Comparison of ENCODE assay signal across 8 cellular contexts in the genomic region with DNA sequence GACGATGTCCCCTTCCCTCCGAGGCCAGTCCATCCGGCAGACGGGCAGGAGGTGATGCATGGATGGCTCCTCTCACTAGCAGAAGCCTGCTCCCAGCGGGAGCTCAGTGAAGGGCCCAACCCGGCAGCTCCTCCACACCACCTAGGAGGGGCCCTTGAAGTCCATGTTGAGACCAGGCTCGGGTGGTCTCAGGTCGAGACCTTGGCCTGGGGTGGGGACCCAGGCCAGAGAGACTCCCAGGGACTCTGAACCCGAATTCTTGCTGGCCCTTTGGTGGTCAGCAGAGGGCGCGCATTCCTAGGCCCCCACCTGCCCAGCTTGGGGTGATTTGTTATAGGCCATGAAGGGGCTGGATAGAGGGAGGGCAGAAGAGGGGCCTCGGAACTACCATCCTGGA. TPM values are rescaled to one million over a fixed set of nuclear protein-coding genes. Genes with fewer than 3 reads are reported as not detected.
DNase-seq lines count a peak whose midpoint lies in the region; ATAC-seq and TF ChIP-seq lines count a peak whose summit lies in the region.

No MANE protein-coding gene starts in this region.

- H3K9me3 ChIP-seq in skeletal muscle tissue (ENCODE audit: control insufficient read depth in 3 of 3, low read length in 3 of 3), result no peaks in the 10 kb centered on the region

- CTCF ChIA-PET in activated CD8-positive, alpha-beta T cell treated with anti-CD3 and anti-CD28 coated beads for 36 hours (lab: Charles Lee), result interaction anchor here (0.7 to 17.9 kb wide), 22 partner anchors 9 to 227 kb away, joined by 3 to 311 read pairs (median 4); a partner anchor contains a TSS

- peak; percentile 43 for ATAC-seq in activated CD8-positive, alpha-beta T cell treated with anti-CD3 and anti-CD28 coated beads for 36 hours
- ATAC-seq in GM18861 (IDR thresholded peaks at IDR 0.05; ENCODE audit: unreplicated experiment), result no peak
- no peak for ATAC-seq in GM21515 (IDR thresholded peaks at IDR 0.05; ENCODE audit: unreplicated experiment)

- no peaks in the 10 kb centered on the region for H3K9me3 Mint-ChIP-seq in activated CD8-positive, alpha-beta T cell treated with anti-CD3 and anti-CD28 coated beads for 36 hours

- H3K27ac ChIP-seq in skeletal muscle tissue (ENCODE audit: low read depth, low read length), result peak overlapping the region; percentile 84

- H3K4me3 ChIP-seq in foreskin fibroblast (ENCODE audit: low read depth in 1 of 2, low read length in 2 of 2), result no peak overlapping the region
- peak overlapping the region; percentile 70 to 78 (median 73) for H3K4me3 ChIP-seq in skeletal muscle tissue (ENCODE audit: low read length in 3 of 3)

- peak overlapping the region; percentile 58 for H3K4me3 Mint-ChIP-seq in activated CD8-positive, alpha-beta T cell treated with anti-CD3 and anti-CD28 coated beads for 36 hours

- peak; percentile 66 for TF ChIP-seq CTCF in activated CD8-positive, alpha-beta T cell treated with anti-CD3 and anti-CD28 coated beads for 36 hours (IDR thresholded peaks at IDR 0.05)
- TF ChIP-seq CTCF in foreskin fibroblast (IDR thresholded peaks at IDR 0.05; ENCODE audit: low read depth, low read length), result peak; percentile 40

- H3K36me3 ChIP-seq in skeletal muscle tissue (ENCODE audit: control insufficient read depth in 3 of 3, insufficient read depth in 3 of 3, low read length in 3 of 3), result no peaks in the 10 kb centered on the region

- H3K27ac Mint-ChIP-seq in activated CD8-positive, alpha-beta T cell treated with anti-CD3 and anti-CD28 coated beads for 36 hours, result no peak overlapping the region

- no peaks in the 10 kb centered on the region for H3K27me3 ChIP-seq in skeletal muscle tissue (ENCODE audit: control insufficient read depth in 3 of 3, insufficient read depth in 3 of 3, low read length in 3 of 3)

- no peaks in the 10 kb centered on the region for H3K36me3 Mint-ChIP-seq in activated CD8-positive, alpha-beta T cell treated with anti-CD3 and anti-CD28 coated beads for 36 hours (ENCODE audit: low read depth)

- peak overlapping the region; percentile 81 to 95 (median 86) for H3K9ac ChIP-seq in skeletal muscle tissue (ENCODE audit: low read depth in 1 of 3, low read length in 3 of 3)

- peaks cover 57 to 68% (median 63%) of the 10 kb centered on the region in 3 donors for H3K4me1 ChIP-seq in skeletal muscle tissue (ENCODE audit: control insufficient read depth in 3 of 3, insufficient read depth in 3 of 3, low read length in 3 of 3)

- DNase-seq in stimulated activated CD4-positive, alpha-beta T cell treated with anti-CD3 and anti-CD28 coated beads, Interleukin-15, amount 100 ng/mL, for 24 hours, result peak; percentile 30
- no peak for DNase-seq in stimulated activated CD4-positive, alpha-beta T cell treated with anti-CD3 and anti-CD28 coated beads, Interleukin-4, amount 100 ng/mL, for 24 hours
- peak; percentile 53 for DNase-seq in activated CD8-positive, alpha-beta T cell treated with anti-CD3 and anti-CD28 coated beads for 36 hours
- DNase-seq in foreskin fibroblast (no peak), hepatic stellate cell (ENCODE audit: low spot score) (no peak)

- peaks cover 13% of the 10 kb centered on the region for H3K4me1 Mint-ChIP-seq in activated CD8-positive, alpha-beta T cell treated with anti-CD3 and anti-CD28 coated beads for 36 hours (ENCODE audit: low read depth)

- intact Hi-C loops in activated CD8-positive, alpha-beta T cell treated with anti-CD3 and anti-CD28 coated beads for 36 hours (cut with micrococcal nuclease), result no loop called here

- POLR2A ChIA-PET in activated CD8-positive, alpha-beta T cell treated with anti-CD3 and anti-CD28 coated beads for 36 hours (lab: Charles Lee), result interaction anchor here (0.6 to 5.3 kb wide), 2 partner anchors 20 to 29 kb away, joined by 3 to 33 read pairs; a partner anchor contains a TSS

- H3K27me3 Mint-ChIP-seq in activated CD8-positive, alpha-beta T cell treated with anti-CD3 and anti-CD28 coated beads for 36 hours, result peaks cover 36% of the 10 kb centered on the region

RNA-seq across cellular contexts. Expression of a gene that starts 0.6 kb away (rescaled TPM):
- under 1 TPM in 1 of 2 experiments, not detected in 1; 0.25 TPM for total RNA-seq in activated CD8-positive, alpha-beta T cell treated with anti-CD3 and anti-CD28 coated beads for 36 hours
- 11.0 TPM for total RNA-seq in skeletal muscle tissue

RNA-seq across cellular contexts. Expression of a gene that starts 18.7 kb away (rescaled TPM):
- total RNA-seq in activated CD8-positive, alpha-beta T cell treated with anti-CD3 and anti-CD28 coated beads for 36 hours, result 1 to 10 TPM; 2.8 to 3.0 TPM
- 0.52 TPM for total RNA-seq in skeletal muscle tissue

RNA-seq across cellular contexts. Expression of a gene that starts 33.1 kb away (rescaled TPM):
- under 1 TPM in 1 of 2 experiments, not detected in 1; 0.07 TPM for total RNA-seq in activated CD8-positive, alpha-beta T cell treated with anti-CD3 and anti-CD28 coated beads for 36 hours
- total RNA-seq in skeletal muscle tissue, result 11.0 TPM

Comparison
In these comparisons a context has a peak if more than half of its experiments do, and no peak if none do; other contexts are left out.
1. DNase-seq: peak in stimulated activated CD4-positive, alpha-beta T cell treated with anti-CD3 and anti-CD28 coated beads, Interleukin-15, amount 100 ng/mL, for 24 hours (single experiment) and activated CD8-positive, alpha-beta T cell treated with anti-CD3 and anti-CD28 coated beads for 36 hours (single experiment); none in stimulated activated CD4-positive, alpha-beta T cell treated with anti-CD3 and anti-CD28 coated beads, Interleukin-4, amount 100 ng/mL, for 24 hours (single experiment), foreskin fibroblast (0 of 2) and hepatic stellate cell (single experiment).
2. H3K4me3 ChIP-seq: peak in skeletal muscle tissue (3 of 3); none in foreskin fibroblast (0 of 2).
3. RNA of a gene that starts 33.1 kb away (total RNA-seq): 11.0 TPM in skeletal muscle tissue (single experiment); 0.07 TPM in activated CD8-positive, alpha-beta T cell treated with anti-CD3 and anti-CD28 coated beads for 36 hours; every median in the first group is over 10 times any median in the second.